In genomic region chr17:40472733-40473452, GRCh38 we compare ENCODE assay signal across 1 cellular context.
TF ChIP-seq lines count a peak whose summit lies in the region.

No MANE protein-coding gene starts in this region.

TF ChIP-seq in H1, 55 proteins besides CTCF, POLR2A, EP300 and RAD21:
- TF ChIP-seq TAF1 (IDR thresholded peaks at IDR 0.05; ENCODE audit: low read depth, low read length) = no peak
- TF ChIP-seq RXRA (IDR thresholded peaks at IDR 0.05; ENCODE audit: insufficient read depth, low read depth, low read length) = no peak
- no peak for TF ChIP-seq SIN3A (conservative IDR thresholded peaks at IDR 0.05 in 1 of 2, IDR thresholded peaks at IDR 0.05 in 1 of 2; ENCODE audit: low read depth in 1 of 2, low read length in 2 of 2)
- TF ChIP-seq GTF2F1 (IDR thresholded peaks at IDR 0.05; ENCODE audit: borderline replicate concordance, low read depth, low read length) = no peak
- no peak for TF ChIP-seq KDM1A (IDR thresholded peaks at IDR 0.05; ENCODE audit: borderline replicate concordance, low read length)
- TF ChIP-seq ATF2 (IDR thresholded peaks at IDR 0.05; ENCODE audit: low read length) = no peak
- TF ChIP-seq ATF3 (IDR thresholded peaks at IDR 0.05; ENCODE audit: insufficient read depth, low read depth, low read length) = no peak
- TF ChIP-seq ZNF274 (IDR thresholded peaks at IDR 0.05; ENCODE audit: borderline replicate concordance, extremely low read depth, low read length) = no peak
- TF ChIP-seq CEBPB (IDR thresholded peaks at IDR 0.05; ENCODE audit: low read depth, low read length) = no peak
- TF ChIP-seq POU5F1 (IDR thresholded peaks at IDR 0.05; ENCODE audit: low read depth, low read length) = no peak
- TF ChIP-seq RFX5 (IDR thresholded peaks at IDR 0.05; ENCODE audit: borderline replicate concordance, low read depth, low read length) = no peak
- TF ChIP-seq JUND (IDR thresholded peaks at IDR 0.05; ENCODE audit: low read length) = no peak
- TF ChIP-seq SAP30 (IDR thresholded peaks at IDR 0.05; ENCODE audit: insufficient read depth, insufficient replicate concordance, low read length) = no peak
- TF ChIP-seq USF2 (IDR thresholded peaks at IDR 0.05; ENCODE audit: low read length) = no peak
- TF ChIP-seq YY1 (IDR thresholded peaks at IDR 0.05; ENCODE audit: low read depth, low read length) = no peak
- no peak for TF ChIP-seq TBP (IDR thresholded peaks at IDR 0.05; ENCODE audit: low read depth, low read length)
- no peak for TF ChIP-seq POLR2AphosphoS5 (IDR thresholded peaks at IDR 0.05; ENCODE audit: low read depth, low read length)
- TF ChIP-seq ASH2L (IDR thresholded peaks at IDR 0.05; ENCODE audit: low read length) = no peak
- TF ChIP-seq SP1 (IDR thresholded peaks at IDR 0.05; ENCODE audit: low read depth, low read length) = no peak
- no peak for TF ChIP-seq MAFK (IDR thresholded peaks at IDR 0.05; ENCODE audit: low read depth, low read length)
TF ChIP-seq in H1: peak in this region for 0.
